26 cellular contexts compared by ENCODE assay signal in genomic region chr2:186691900-186692299, GRCh38.
"Had no signal": no experiment of that assay in that cellular context is flagged by ENCODE, and none has a peak within 500 bp of the region (broad histone marks: within the 10 kb centered on the region; RNA-seq: fewer than 3 reads in every experiment).

No MANE protein-coding gene starts in this region.

- H3K27me3 ChIP-seq: dorsolateral prefrontal cortex, gastrocnemius medialis, hepatocyte, right lobe of liver, tibial nerve, upper lobe of right lung, vagina had no signal

- H3K27ac ChIP-seq: epithelial cell of prostate, gastrocnemius medialis, hepatocyte, lower lobe of right lung, parathyroid adenoma, right lobe of liver, thoracic aorta, tibial nerve, upper lobe of right lung, vagina had no signal

- H3K4me3 Mint-ChIP-seq: endodermal cell; naive thymus-derived CD8-positive, alpha-beta T cell; stimulated activated naive B cell treated with anti-CD40 and anti-IgM and Interleukin-4, amounts not matched to agents 10 μg/mL and 1 μg/mL and 100 μg/mL, for 72 hours; stimulated activated naive CD8-positive, alpha-beta T cell treated with anti-CD3 and anti-CD28 coated beads, Interleukin-15, Interleukin-2, amounts not matched to agents 100 ng/mL and 50 ng/mL, for 24 hours had no signal

- H3K9me3 ChIP-seq: gastrocnemius medialis, right lobe of liver, thoracic aorta, upper lobe of right lung, vagina had no signal

- DNase-seq: dorsolateral prefrontal cortex; effector CD4-positive, alpha-beta T cell; endodermal cell; foreskin fibroblast; gastrocnemius medialis; head of caudate nucleus; kidney glomerular epithelial cell; left colon; left ventricle myocardium superior; lower lobe of right lung; naive thymus-derived CD8-positive, alpha-beta T cell; right lobe of liver; small intestine; stimulated activated CD4-positive, alpha-beta T cell treated with anti-CD3 and anti-CD28 coated beads, Interleukin-15, amount 100 ng/mL, for 24 hours; stimulated activated CD4-positive, alpha-beta T cell treated with anti-CD3 and anti-CD28 coated beads, Interleukin-2, amount 100 ng/mL, for 48 hours; stimulated activated naive B cell treated with anti-CD40 and anti-IgM and Interleukin-4, amounts not matched to agents 10 μg/mL and 1 μg/mL and 100 μg/mL, for 72 hours; upper lobe of right lung had no signal

- H3K4me3 ChIP-seq: dorsolateral prefrontal cortex, gastrocnemius medialis, hepatocyte, lower lobe of right lung, right lobe of liver, thoracic aorta, tibial nerve, upper lobe of right lung, vagina had no signal

- H3K4me1 ChIP-seq: gastrocnemius medialis had no signal

- ATAC-seq: esophagus mucosa; gastrocnemius medialis; left colon; left ventricle myocardium superior; lower lobe of right lung; naive thymus-derived CD8-positive, alpha-beta T cell; right lobe of liver; stimulated activated naive B cell treated with anti-CD40 and anti-IgM and Interleukin-4, amounts not matched to agents 10 μg/mL and 1 μg/mL and 100 μg/mL, for 72 hours; upper lobe of right lung had no signal

- H3K27ac Mint-ChIP-seq: endodermal cell; naive thymus-derived CD8-positive, alpha-beta T cell; progenitor cell of endocrine pancreas; stimulated activated naive B cell treated with anti-CD40 and anti-IgM and Interleukin-4, amounts not matched to agents 10 μg/mL and 1 μg/mL and 100 μg/mL, for 72 hours; stimulated activated naive CD8-positive, alpha-beta T cell treated with anti-CD3 and anti-CD28 coated beads, Interleukin-15, Interleukin-2, amounts not matched to agents 100 ng/mL and 50 ng/mL, for 24 hours had no signal

- H3K36me3 ChIP-seq: gastrocnemius medialis, lower lobe of right lung, right lobe of liver, thoracic aorta, tibial nerve, upper lobe of right lung, vagina had no signal
